In genomic region chr7:50858528-50859245, GRCh38 we compare ENCODE assay signal across 15 cellular contexts.
DNase-seq lines count a peak whose midpoint lies in the region; ATAC-seq and TF ChIP-seq lines count a peak whose summit lies in the region.
"Had no signal": no experiment of that assay in that cellular context is flagged by ENCODE, and none has a peak within 500 bp of the region (broad histone marks: within the 10 kb centered on the region; RNA-seq: fewer than 3 reads in every experiment).

No MANE protein-coding gene starts in this region.

- intact Hi-C loops in left cardiac atrium (cut with DNase I) = no loop called here

- no peaks in the 10 kb centered on the region for H3K4me1 ChIP-seq in right atrium auricular region
- H3K4me1 ChIP-seq in Peyer's patch = no peaks in the 10 kb centered on the region
- H3K4me1 ChIP-seq: BE2C had no signal

- ATAC-seq in left cardiac atrium = no peak
- no peak for ATAC-seq in stimulated activated effector memory CD8-positive, alpha-beta T cell treated with anti-CD3 and anti-CD28 coated beads, Interleukin-12 subunit alpha, Interleukin-12 subunit beta, amount 100 ng/mL, for 72 hours
- ATAC-seq: CD8-positive, alpha-beta T cell; GM12878 had no signal

- H3K27ac Mint-ChIP-seq in osteocyte (ENCODE audit: unreplicated experiment) = no peak overlapping the region
- no peak overlapping the region for H3K27ac Mint-ChIP-seq in stimulated activated effector memory CD8-positive, alpha-beta T cell treated with anti-CD3 and anti-CD28 coated beads, Interleukin-12 subunit alpha, Interleukin-12 subunit beta, amount 100 ng/mL, for 72 hours
- H3K27ac Mint-ChIP-seq: CD8-positive, alpha-beta T cell had no signal

- TF ChIP-seq CTCF in right atrium auricular region (IDR thresholded peaks at IDR 0.05) (no peak), VCaP (conservative IDR thresholded peaks at IDR 0.05) (no peak), osteocyte (IDR thresholded peaks at IDR 0.05) (no peak), Peyer's patch (IDR thresholded peaks at IDR 0.05) (no peak)

- no peaks in the 10 kb centered on the region for H3K36me3 Mint-ChIP-seq in osteocyte (ENCODE audit: unreplicated experiment)
- H3K36me3 Mint-ChIP-seq in stimulated activated effector memory CD8-positive, alpha-beta T cell treated with anti-CD3 and anti-CD28 coated beads, Interleukin-12 subunit alpha, Interleukin-12 subunit beta, amount 100 ng/mL, for 72 hours = no peaks in the 10 kb centered on the region
- H3K36me3 Mint-ChIP-seq: CD8-positive, alpha-beta T cell had no signal

- H3K36me3 ChIP-seq in right atrium auricular region = no peaks in the 10 kb centered on the region
- H3K36me3 ChIP-seq in Peyer's patch = no peaks in the 10 kb centered on the region
- H3K36me3 ChIP-seq: BE2C had no signal

- TF ChIP-seq POLR2A in erythroblast (IDR thresholded peaks at IDR 0.05; ENCODE audit: low read length) = no peak
- no peak for TF ChIP-seq POLR2A in Peyer's patch (IDR thresholded peaks at IDR 0.05)

- no peak overlapping the region for H3K4me3 ChIP-seq in right atrium auricular region
- H3K4me3 ChIP-seq in Peyer's patch = no peak overlapping the region
- H3K4me3 ChIP-seq: GM12878, GM23248 had no signal

- no peaks in the 10 kb centered on the region for H3K27me3 Mint-ChIP-seq in osteocyte (ENCODE audit: unreplicated experiment)

- H3K9me3 ChIP-seq in right atrium auricular region = no peaks in the 10 kb centered on the region
- H3K9me3 ChIP-seq in Peyer's patch = no peaks in the 10 kb centered on the region
- H3K9me3 ChIP-seq: BE2C had no signal

- peak; percentile 52 for DNase-seq in right atrium auricular region (ENCODE audit: low spot score)
- no peak for DNase-seq in left cardiac atrium
- peak; percentile 42 for DNase-seq in osteocyte (ENCODE audit: extremely low spot score, unreplicated experiment)
- DNase-seq in erythroblast (lab: John Stamatoyannopoulos, UW) = no peak
- DNase-seq in stimulated activated effector memory CD8-positive, alpha-beta T cell treated with anti-CD3 and anti-CD28 coated beads, Interleukin-12 subunit alpha, Interleukin-12 subunit beta, amount 100 ng/mL, for 72 hours (ENCODE audit: low spot score in 2 of 2) = no peak
- DNase-seq in Peyer's patch = no peak
- DNase-seq: ACHN; BE2C; Calu3; CD8-positive, alpha-beta T cell; GM23248; HCEC 1CT had no signal

- H3K4me1 Mint-ChIP-seq in osteocyte (ENCODE audit: unreplicated experiment) = peaks cover 7% of the 10 kb centered on the region
- H3K4me1 Mint-ChIP-seq in stimulated activated effector memory CD8-positive, alpha-beta T cell treated with anti-CD3 and anti-CD28 coated beads, Interleukin-12 subunit alpha, Interleukin-12 subunit beta, amount 100 ng/mL, for 72 hours = peaks cover 8% of the 10 kb centered on the region

- H3K27ac ChIP-seq in right atrium auricular region = no peak overlapping the region
- peak overlapping the region; percentile 81 for H3K27ac ChIP-seq in VCaP
- H3K27ac ChIP-seq in Peyer's patch = no peak overlapping the region
- H3K27ac ChIP-seq: GM23248, HL-60 had no signal

- H3K9me3 Mint-ChIP-seq in osteocyte (ENCODE audit: unreplicated experiment) = no peaks in the 10 kb centered on the region
- H3K9me3 Mint-ChIP-seq in stimulated activated effector memory CD8-positive, alpha-beta T cell treated with anti-CD3 and anti-CD28 coated beads, Interleukin-12 subunit alpha, Interleukin-12 subunit beta, amount 100 ng/mL, for 72 hours = no peaks in the 10 kb centered on the region
- H3K9me3 Mint-ChIP-seq: CD8-positive, alpha-beta T cell had no signal

- H3K27me3 ChIP-seq in right atrium auricular region (no peaks in the 10 kb centered on the region), Peyer's patch (no peaks in the 10 kb centered on the region)
- H3K27me3 ChIP-seq: BE2C had no signal

- H3K4me3 Mint-ChIP-seq in osteocyte (ENCODE audit: unreplicated experiment) = no peak overlapping the region
- H3K4me3 Mint-ChIP-seq in stimulated activated effector memory CD8-positive, alpha-beta T cell treated with anti-CD3 and anti-CD28 coated beads, Interleukin-12 subunit alpha, Interleukin-12 subunit beta, amount 100 ng/mL, for 72 hours = no peak overlapping the region
- H3K4me3 Mint-ChIP-seq: CD8-positive, alpha-beta T cell had no signal

Comparison
In these comparisons a context has a peak if more than half of its experiments do, and no peak if none do; other contexts are left out.
1. DNase-seq: peak in right atrium auricular region (single experiment) and osteocyte (single experiment); none in left cardiac atrium (single experiment), erythroblast (0 of 2), stimulated activated effector memory CD8-positive, alpha-beta T cell treated with anti-CD3 and anti-CD28 coated beads, Interleukin-12 subunit alpha, Interleukin-12 subunit beta, amount 100 ng/mL, for 72 hours (0 of 2) and Peyer's patch (0 of 3).